Comparison of ENCODE assay signal across 23 cellular contexts in the genomic region with DNA sequence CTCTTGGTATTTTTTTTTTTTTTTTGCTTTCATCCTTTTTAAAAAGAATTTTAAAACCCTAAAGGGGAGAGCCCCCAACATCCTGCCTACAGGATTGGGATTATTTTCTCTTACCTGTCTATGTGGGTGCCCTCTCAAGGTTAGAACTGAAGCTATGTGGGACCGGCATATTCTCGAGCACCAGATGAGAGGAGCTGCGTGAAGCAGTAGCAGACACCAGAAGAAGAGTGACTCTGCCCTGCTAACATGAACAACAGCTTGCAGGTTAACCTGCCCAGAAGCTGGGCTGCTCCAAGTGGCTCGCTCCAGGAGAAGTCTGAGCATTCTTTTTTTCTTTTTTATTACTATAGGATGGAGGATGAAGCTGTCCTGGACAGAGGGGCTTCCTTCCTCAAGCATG.
"Had no signal": no experiment of that assay in that cellular context is flagged by ENCODE, and none has a peak within 500 bp of the region (broad histone marks: within the 10 kb centered on the region; RNA-seq: fewer than 3 reads in every experiment).

No MANE protein-coding gene starts in this region.

- H3K27ac Mint-ChIP-seq: activated CD4-positive, alpha-beta memory T cell treated with anti-CD3 and anti-CD28 coated beads for 36 hours; activated naive CD4-positive, alpha-beta T cell treated with anti-CD3 and anti-CD28 coated beads for 36 hours; activated naive CD8-positive, alpha-beta T cell treated with anti-CD3 and anti-CD28 coated beads, Interleukin-2, amount 10 ng/mL, durations not matched to agents 7 days and 5 days; activated T-cell treated with anti-CD3 and anti-CD28 coated beads, Interleukin-2, amount 50 U/mL, for 72 hours; dendritic cell treated with granulocyte-macrophage colony-stimulating factor and Interleukin-4, amounts not matched to agents 40 ng/mL and 50 ng/mL, for 4 days; natural killer cell treated with Interleukin-12 subunit alpha and Interleukin-12 subunit beta and Interleukin-15 and Interleukin-18, amount 100 ng/mL, for 72 hours had no signal

- H3K27ac ChIP-seq: foreskin keratinocyte, left lung, pancreas, testis, vagina had no signal

- H3K4me3 ChIP-seq: left lung, pancreas, testis, vagina had no signal

- H3K36me3 ChIP-seq: left lung, pancreas, vagina had no signal

- H3K4me1 ChIP-seq: foreskin keratinocyte had no signal

- DNase-seq: activated CD4-positive, alpha-beta memory T cell treated with anti-CD3 and anti-CD28 coated beads for 36 hours; activated CD4-positive, alpha-beta T cell treated with anti-CD3 and anti-CD28 coated beads for 48 hours; activated effector memory CD4-positive, alpha-beta T cell treated with Interleukin-2 at 50 U/mL for 16 hours; activated naive CD4-positive, alpha-beta T cell treated with anti-CD3 and anti-CD28 coated beads for 36 hours; activated naive CD8-positive, alpha-beta T cell treated with anti-CD3 and anti-CD28 coated beads, Interleukin-2, amount 10 ng/mL, durations not matched to agents 7 days and 5 days; activated T-cell treated with anti-CD3 and anti-CD28 coated beads, Interleukin-2, amount 50 U/mL, for 72 hours; amniotic stem cell; effector CD8-positive, alpha-beta T cell; erythroblast; foreskin keratinocyte; kidney glomerular epithelial cell; left lung; mammary epithelial cell; midbrain; pancreas; stimulated activated CD4-positive, alpha-beta T cell treated with anti-CD3 and anti-CD28 coated beads, Interleukin-2, amount 100 ng/mL, for 48 hours; stimulated activated CD8-positive, alpha-beta memory T cell treated with anti-CD3 and anti-CD28 coated beads, Interleukin-4, amount 100 ng/mL, for 48 hours; stimulated activated naive CD4-positive, alpha-beta T cell; testis; trophoblast cell had no signal

- ATAC-seq: activated T-cell treated with anti-CD3 and anti-CD28 coated beads, Interleukin-2, amount 50 U/mL, for 72 hours; foreskin keratinocyte; left lung; natural killer cell treated with Interleukin-12 subunit alpha and Interleukin-12 subunit beta and Interleukin-15 and Interleukin-18, amount 100 ng/mL, for 72 hours; pancreas had no signal

- H3K27me3 ChIP-seq: left lung, pancreas, testis, vagina had no signal

- H3K4me1 Mint-ChIP-seq: activated naive CD8-positive, alpha-beta T cell treated with anti-CD3 and anti-CD28 coated beads, Interleukin-2, amount 10 ng/mL, durations not matched to agents 7 days and 5 days had no signal

- H3K36me3 Mint-ChIP-seq: activated CD4-positive, alpha-beta memory T cell treated with anti-CD3 and anti-CD28 coated beads for 36 hours; activated naive CD8-positive, alpha-beta T cell treated with anti-CD3 and anti-CD28 coated beads, Interleukin-2, amount 10 ng/mL, durations not matched to agents 7 days and 5 days; natural killer cell treated with Interleukin-12 subunit alpha and Interleukin-12 subunit beta and Interleukin-15 and Interleukin-18, amount 100 ng/mL, for 72 hours had no signal

- H3K27me3 Mint-ChIP-seq: natural killer cell treated with Interleukin-12 subunit alpha and Interleukin-12 subunit beta and Interleukin-15 and Interleukin-18, amount 100 ng/mL, for 72 hours had no signal

- H3K9me3 Mint-ChIP-seq: activated CD4-positive, alpha-beta memory T cell treated with anti-CD3 and anti-CD28 coated beads for 36 hours; activated naive CD4-positive, alpha-beta T cell treated with anti-CD3 and anti-CD28 coated beads for 36 hours; activated naive CD8-positive, alpha-beta T cell treated with anti-CD3 and anti-CD28 coated beads, Interleukin-2, amount 10 ng/mL, durations not matched to agents 7 days and 5 days; activated T-cell treated with anti-CD3 and anti-CD28 coated beads, Interleukin-2, amount 50 U/mL, for 72 hours; dendritic cell treated with granulocyte-macrophage colony-stimulating factor and Interleukin-4, amounts not matched to agents 40 ng/mL and 50 ng/mL, for 4 days; natural killer cell treated with Interleukin-12 subunit alpha and Interleukin-12 subunit beta and Interleukin-15 and Interleukin-18, amount 100 ng/mL, for 72 hours had no signal

- H3K4me3 Mint-ChIP-seq: activated CD4-positive, alpha-beta memory T cell treated with anti-CD3 and anti-CD28 coated beads for 36 hours; activated naive CD4-positive, alpha-beta T cell treated with anti-CD3 and anti-CD28 coated beads for 36 hours; activated naive CD8-positive, alpha-beta T cell treated with anti-CD3 and anti-CD28 coated beads, Interleukin-2, amount 10 ng/mL, durations not matched to agents 7 days and 5 days; activated T-cell treated with anti-CD3 and anti-CD28 coated beads, Interleukin-2, amount 50 U/mL, for 72 hours; dendritic cell treated with granulocyte-macrophage colony-stimulating factor and Interleukin-4, amounts not matched to agents 40 ng/mL and 50 ng/mL, for 4 days; natural killer cell treated with Interleukin-12 subunit alpha and Interleukin-12 subunit beta and Interleukin-15 and Interleukin-18, amount 100 ng/mL, for 72 hours had no signal

- H3K9me3 ChIP-seq: left lung, pancreas, testis, vagina had no signal
